ENCODE assay signal across 12 cellular contexts in genomic region chr16:8864480-8864879, GRCh38. TPM values are rescaled to one million over a fixed set of nuclear protein-coding genes. Genes with fewer than 3 reads are reported as not detected.
DNase-seq lines count a peak whose midpoint lies in the region; ATAC-seq, FAIRE-seq and TF ChIP-seq lines count a peak whose summit lies in the region.
"Had no signal": no experiment of that assay in that cellular context is flagged by ENCODE, and none has a peak within 500 bp of the region (broad histone marks: within the 10 kb centered on the region; RNA-seq: fewer than 3 reads in every experiment).

No MANE protein-coding gene starts in this region.

- BruUV-seq in K562 (replicated peaks; lab: Mats Ljungman, UMichigan): no TSS peak

- no peak for TF ChIP-seq RAD21 in K562 (CRISPR knock-in tag; conservative IDR thresholded peaks at IDR 0.05 in 1 of 2, IDR thresholded peaks at IDR 0.05 in 1 of 2)

- intact Hi-C loops in heart left ventricle (cut with DNase I): no loop called here
- intact Hi-C loops in left cardiac atrium (cut with DNase I): no loop called here
- intact Hi-C loops in K562 (cut with micrococcal nuclease): no loop called here
- intact Hi-C loops in uterus (cut with DNase I; ENCODE audit: low total_unique reads): no loop called here
- intact Hi-C loops in posterior vena cava (cut with DNase I): loop anchor here in 1 of 2 donors (10.0 kb wide), 1 partner anchor 60 kb away; no protein-coding TSS in a partner anchor

- H3K4me3 ChIP-seq in heart left ventricle: peak overlapping the region in 3 of 12 donors; percentile 2 to 30 (median 18)
- no peak overlapping the region for H3K4me3 ChIP-seq in K562
- H3K4me3 ChIP-seq in uterus: no peak overlapping the region

- TF ChIP-seq EP300 in K562 (IDR thresholded peaks at IDR 0.05; ENCODE audit: low read length): no peak

- no peak for FAIRE-seq in K562 (lab: Jason Lieb, UNC)

- H3K9ac ChIP-seq in K562 (ENCODE audit: insufficient read depth in 1 of 2, low read depth in 2 of 2, low read length in 2 of 2): peak overlapping the region in 1 of 2 experiments; percentile 75; a peak in 1 of 4 replicates

- TF ChIP-seq POLR2A in heart left ventricle (IDR thresholded peaks at IDR 0.05) (no peak), K562 (conservative IDR thresholded peaks at IDR 0.05) (no peak), uterus (IDR thresholded peaks at IDR 0.05) (no peak)

- peaks cover 52% of the 10 kb centered on the region for H4K20me1 ChIP-seq in K562 (replicated peaks; ENCODE audit: control insufficient read depth, insufficient read depth, low read length)

- peaks cover 83% of the 10 kb centered on the region for H3K79me2 ChIP-seq in K562 (ENCODE audit: control insufficient read depth, insufficient read depth, low read length)

- CTCF ChIA-PET in K562 (lab: Yijun Ruan, JAX; ENCODE audit: low intra/inter-chr PET ratio): interaction anchor here (1.1 kb wide), 2 partner anchors 68 to 270 kb away, joined by 4 read pairs; no protein-coding TSS in a partner anchor

- H3K27me3 ChIP-seq in heart left ventricle: no peaks in the 10 kb centered on the region
- no peaks in the 10 kb centered on the region for H3K27me3 ChIP-seq in K562 (ENCODE audit: control insufficient read depth in 2 of 2, insufficient read depth in 2 of 2, low read length in 2 of 2)
- no peaks in the 10 kb centered on the region for H3K27me3 ChIP-seq in uterus

- POLR2A ChIA-PET in K562 (lab: Yijun Ruan, JAX): interaction anchor here (0.6 to 1.7 kb wide), 4 partner anchors 10 to 14 kb away, joined by 3 to 11 read pairs (median 6); no protein-coding TSS in a partner anchor

- no peaks in the 10 kb centered on the region for H3K36me3 Mint-ChIP-seq in memory B cell

- H2AFZ ChIP-seq in K562 (ENCODE audit: low read depth, low read length): no peak overlapping the region

- ATAC-seq in heart left ventricle: no peak
- no peak for ATAC-seq in left cardiac atrium
- no peak for ATAC-seq in K562
- no peak for ATAC-seq in memory B cell (ENCODE audit: low read depth)

- in situ Hi-C loops in K562 (cut with MboI): no loop called here

- DNase-seq in heart left ventricle: peak in 1 of 5 donors; percentile 57
- no peak for DNase-seq in left cardiac atrium
- DNase-seq in K562 (ENCODE audit: extremely low read depth in 1 of 4, low spot score in 3 of 4): no peak
- no peak for DNase-seq in memory B cell (ENCODE audit: low spot score in 2 of 2)
- no peak for DNase-seq in uterus
- DNase-seq in posterior vena cava (ENCODE audit: low spot score): no peak
- no peak for DNase-seq in NCI-H526 treated with DMSO at 0.1 percent for 48 hours (lab: John Stamatoyannopoulos, UW)
- no peak for DNase-seq in stimulated activated naive CD4-positive, alpha-beta T cell treated with Interleukin-2 at 50 U/mL for 16 hours (lab: John Stamatoyannopoulos, UW)
- DNase-seq: activated CD4-positive, alpha-beta T cell treated with anti-CD3 and anti-CD28 coated beads for 48 hours; NCI-H2081 had no signal

- H3K4me3 Mint-ChIP-seq in memory B cell: peak overlapping the region; percentile 9

- TF ChIP-seq CTCF in heart left ventricle (IDR thresholded peaks at IDR 0.05) (no peak), K562 (IDR thresholded peaks at IDR 0.05 in 2 of 3, conservative IDR thresholded peaks at IDR 0.05 in 1 of 3; ENCODE audit: insufficient read depth in 2 of 3, low read depth in 1 of 3, low read length in 3 of 3) (no peak), uterus (IDR thresholded peaks at IDR 0.05) (no peak)

- peaks cover 16% of the 10 kb centered on the region for H3K9me1 ChIP-seq in K562 (ENCODE audit: control insufficient read depth, insufficient read depth, low read length)

- peak overlapping the region; percentile 62 for H3K27ac Mint-ChIP-seq in memory B cell

- H3K9me3 Mint-ChIP-seq in memory B cell: no peaks in the 10 kb centered on the region

- H3K27me3 Mint-ChIP-seq in memory B cell: no peaks in the 10 kb centered on the region

- peaks cover 43% of the 10 kb centered on the region for H3K4me1 Mint-ChIP-seq in memory B cell

- H3K27ac ChIP-seq in heart left ventricle (peak overlapping the region in 11 of 12 donors; percentile 52 to 95 (median 90)), K562 (ENCODE audit: extremely low read depth, low read depth, low read length) (no peak overlapping the region), uterus (peak overlapping the region; percentile 1 to 80)
- H3K27ac ChIP-seq: C4-2B had no signal

- H3K36me3 ChIP-seq in heart left ventricle (peaks cover 0 to under 1% (median 0%) of the 10 kb centered on the region in 9 donors), K562 (ENCODE audit: control insufficient read depth, insufficient read depth, low read length) (peaks cover 21% of the 10 kb centered on the region; the same call in 1 of the 3 replicates), uterus (no peaks in the 10 kb centered on the region)

- H3K4me2 ChIP-seq in K562 (ENCODE audit: insufficient read depth, low read length): no peak overlapping the region

- WGBS in heart left ventricle, 4 donors: 24 to 36% (median 33%) methylated on average over 11 of the region's 11 CpGs
- 66% methylated on average over 7 of the region's 11 CpGs for WGBS in K562 (ENCODE audit: insufficient coverage, low coverage, missing lambda C conversion rate)

- H3K4me1 ChIP-seq in heart left ventricle (peaks cover 0 to 94% (median 62%) of the 10 kb centered on the region in 12 donors), K562 (replicated peaks in 1 of 2; ENCODE audit: control insufficient read depth in 2 of 2, insufficient read depth in 2 of 2, low read length in 2 of 2) (peaks cover 50 to 78% of the 10 kb centered on the region in 2 experiments), uterus (peaks cover 0 to 38% of the 10 kb centered on the region in 2 donors)

- no peaks in the 10 kb centered on the region for H3K9me3 ChIP-seq in heart left ventricle
- no peaks in the 10 kb centered on the region for H3K9me3 ChIP-seq in K562 (replicated peaks; ENCODE audit: control insufficient read depth, insufficient read depth, low read depth, low read length)
- H3K9me3 ChIP-seq in uterus: no peaks in the 10 kb centered on the region

TF ChIP-seq in K562, 482 proteins besides CTCF, POLR2A, EP300 and RAD21 (continues in another document):
- TF ChIP-seq POLR2G (IDR thresholded peaks at IDR 0.05; ENCODE audit: low read depth, low read length) (peak; percentile 63; the same call in 1 of the 2 replicates), KLF6 (CRISPR knock-in tag; IDR thresholded peaks at IDR 0.05; ENCODE audit: borderline replicate concordance) (no peak), PHF8 (IDR thresholded peaks at IDR 0.05; ENCODE audit: borderline replicate concordance, low read length) (no peak), KLF16 (IDR thresholded peaks at IDR 0.05) (no peak), ZZZ3 (IDR thresholded peaks at IDR 0.05) (no peak)

RNA-seq across cellular contexts. Expression of gene CARHSP1, which starts 4.3 kb away (rescaled TPM):
- total RNA-seq in heart left ventricle: 10 to 100 TPM; 20.0 to 62.4 (median 29.0) TPM
- polyA plus RNA-seq in heart left ventricle: 10 to 100 TPM; 33.4 to 58.0 TPM
- total RNA-seq in left cardiac atrium: 10 to 100 TPM; 35.5 to 37.6 TPM
- total RNA-seq in K562 (2011; cell fraction: chromatin; rRNA removed; ENCODE audit: low replicate concordance): 20.8 and 44.6 TPM in 2 replicates
- 34.7 and 35.1 TPM in 2 replicates for total RNA-seq in K562 (2011; cell fraction: nucleolus; rRNA removed)
- total RNA-seq in K562 (2011; cell fraction: nucleoplasm; rRNA removed): 29.4 and 42.3 TPM in 2 replicates
- total RNA-seq in K562 (2014; rRNA removed): 112 and 114 TPM in 2 replicates
- 27.0 and 41.1 TPM in 2 replicates for total RNA-seq in K562 (2014; rRNA removed; fragmentation: Illumina TruSeq; extraction: Trizol)
- total RNA-seq in K562 (2015; rRNA removed; fragmentation: Illumina TruSeq; extraction: Trizol): 65.2 and 68.5 TPM in 2 replicates
- total RNA-seq in K562 (2021): 74.5 and 78.0 TPM in 2 replicates
- polyA plus RNA-seq in K562 (2011; rRNA removed): 37.0 and 40.8 TPM in 2 replicates
- polyA plus RNA-seq in K562 (2011; cell fraction: cytosol; rRNA removed): 46.0 and 113 TPM in 2 replicates
- polyA plus RNA-seq in K562 (2011; cell fraction: nucleus; rRNA removed): 25.6 and 34.1 TPM in 2 replicates
- polyA plus RNA-seq in K562 (2012): 72.1 and 96.6 TPM in 2 replicates
- 40.4 and 87.0 TPM in 2 replicates for polyA plus RNA-seq in K562 (2014; fragmentation: Illumina TruSeq; extraction: Trizol)
- polyA plus RNA-seq in K562 (2014; fragmentation: Nextera tagmentation; extraction: Ambion mirVana): 10 to 100 TPM in 1 of 2 experiments, 1 to 10 TPM in 1; 5.8 to 17.1 TPM
- polyA plus RNA-seq in K562 (2014; rRNA removed): 97.9 and 104 TPM in 2 replicates
- polyA minus RNA-seq in K562 (2011; rRNA and poly(A)+ RNA removed): 39.1 and 58.1 TPM in 2 replicates
- polyA minus RNA-seq in K562 (2011; cell fraction: cytosol; rRNA and poly(A)+ RNA removed): 34.9 and 36.6 TPM in 2 replicates
- 12.1 and 17.4 TPM in 2 replicates for polyA minus RNA-seq in K562 (2011; cell fraction: nucleus; rRNA and poly(A)+ RNA removed)
- total RNA-seq in uterus: 10 to 100 TPM; 20.0 to 79.2 (median 67.4) TPM
- 10 to 100 TPM; 39.8 to 44.0 TPM for total RNA-seq in posterior vena cava

RNA-seq across cellular contexts. Expression of gene LITAFD, which starts 17.7 kb away (rescaled TPM):
- total RNA-seq in heart left ventricle (not detected), left cardiac atrium (not detected), K562 (2014; rRNA removed) (not detected in 2 replicates), K562 (2014; rRNA removed; fragmentation: Illumina TruSeq; extraction: Trizol) (not detected in 2 replicates), K562 (2015; rRNA removed; fragmentation: Illumina TruSeq; extraction: Trizol) (not detected in 2 replicates), K562 (2021) (not detected in 2 replicates), uterus (not detected), posterior vena cava (not detected)
- polyA plus RNA-seq in heart left ventricle (not detected), K562 (2011; rRNA removed) (not detected in 2 replicates), K562 (2014; fragmentation: Illumina TruSeq; extraction: Trizol) (not detected in 2 replicates), K562 (2014; fragmentation: Nextera tagmentation; extraction: Ambion mirVana) (not detected), K562 (2014; rRNA removed) (not detected in 2 replicates)
- total RNA-seq in K562 (2011; cell fraction: chromatin; rRNA removed; ENCODE audit: low replicate concordance): not detected in 2 replicates
- not detected in 2 replicates for total RNA-seq in K562 (2011; cell fraction: nucleolus; rRNA removed)
- total RNA-seq in K562 (2011; cell fraction: nucleoplasm; rRNA removed): not detected in 2 replicates
- not detected in 2 replicates for polyA plus RNA-seq in K562 (2011; cell fraction: cytosol; rRNA removed)
- not detected in 2 replicates for polyA plus RNA-seq in K562 (2011; cell fraction: nucleus; rRNA removed)
- not detected in 2 replicates for polyA plus RNA-seq in K562 (2012)
- polyA minus RNA-seq in K562 (2011; rRNA and poly(A)+ RNA removed): not detected in 2 replicates
- polyA minus RNA-seq in K562 (2011; cell fraction: cytosol; rRNA and poly(A)+ RNA removed): not detected in 2 replicates
- not detected in 2 replicates for polyA minus RNA-seq in K562 (2011; cell fraction: nucleus; rRNA and poly(A)+ RNA removed)
- polyA plus RNA-seq: neural cell had no signal
